Comparison of ENCODE assay signal across 19 cellular contexts in the genomic region with DNA sequence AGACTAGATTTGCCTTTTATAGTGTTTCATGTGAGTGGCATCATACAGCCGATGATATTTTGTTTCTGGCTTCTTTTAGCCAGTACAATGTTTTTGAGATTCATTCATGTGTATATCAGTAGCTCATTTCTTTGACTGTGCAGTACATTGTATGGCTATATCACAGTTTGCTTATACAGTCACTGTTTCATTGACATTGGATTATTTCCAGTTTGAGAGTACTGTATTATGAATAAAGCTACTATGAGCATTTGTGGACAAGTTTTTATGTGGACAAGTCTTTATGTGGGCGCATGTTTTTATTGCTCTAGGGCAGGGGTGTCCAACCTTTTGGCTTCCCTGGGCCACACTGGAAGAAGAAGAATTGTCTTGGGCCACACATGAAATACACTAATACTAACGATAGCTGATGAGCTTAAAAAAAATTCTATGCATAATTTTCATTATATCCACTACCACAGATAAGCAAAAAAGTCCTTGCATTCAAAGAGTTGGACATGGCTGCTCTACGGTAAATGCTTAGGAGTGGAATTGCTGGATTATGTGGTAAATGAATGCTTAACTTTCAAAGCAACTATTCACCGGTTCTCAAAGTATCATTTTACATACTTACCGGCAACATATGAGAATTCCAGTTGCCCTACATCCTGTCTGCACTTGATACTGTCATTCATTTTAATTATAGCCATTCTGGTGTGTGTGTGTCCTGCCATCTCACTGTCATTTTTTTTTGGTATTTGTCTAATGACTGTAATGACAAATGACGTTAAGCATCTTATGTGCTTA.
"Had no signal": no experiment of that assay in that cellular context is flagged by ENCODE, and none has a peak within 500 bp of the region (broad histone marks: within the 10 kb centered on the region; RNA-seq: fewer than 3 reads in every experiment).

No MANE protein-coding gene starts in this region.

- H3K4me3 Mint-ChIP-seq: activated CD8-positive, alpha-beta T cell treated with anti-CD3 and anti-CD28 coated beads for 36 hours; naive B cell; stimulated activated naive B cell treated with anti-CD40 and anti-IgM and Interleukin-4, amounts not matched to agents 10 μg/mL and 1 μg/mL and 100 μg/mL, for 72 hours; T-helper 17 cell had no signal

- H3K4me1 Mint-ChIP-seq: naive B cell, T-helper 17 cell had no signal

- DNase-seq: activated CD4-positive, alpha-beta T cell treated with anti-CD3 and anti-CD28 coated beads for 48 hours; activated CD8-positive, alpha-beta T cell treated with anti-CD3 and anti-CD28 coated beads for 36 hours; activated T-cell treated with anti-CD3 and anti-CD28 coated beads, Interleukin-2, amount 50 U/mL, for 48 hours; amniotic stem cell; caudate nucleus; effector CD8-positive, alpha-beta T cell; heart right ventricle; naive B cell; stimulated activated naive B cell treated with anti-CD40 and anti-IgM and Interleukin-4, amounts not matched to agents 10 μg/mL and 1 μg/mL and 100 μg/mL, for 72 hours; T-helper 17 cell; thyroid gland; uterus had no signal

- H3K27ac Mint-ChIP-seq: activated CD8-positive, alpha-beta T cell treated with anti-CD3 and anti-CD28 coated beads for 36 hours; activated naive CD4-positive, alpha-beta T cell treated with anti-CD3 and anti-CD28 coated beads, Interleukin-2, amount 50 U/mL, for 72 hours; naive B cell; stimulated activated naive B cell treated with anti-CD40 and anti-IgM and Interleukin-4, amounts not matched to agents 10 μg/mL and 1 μg/mL and 100 μg/mL, for 72 hours; T-helper 17 cell had no signal

- ATAC-seq: activated CD8-positive, alpha-beta T cell treated with anti-CD3 and anti-CD28 coated beads for 36 hours; activated naive CD4-positive, alpha-beta T cell treated with anti-CD3 and anti-CD28 coated beads, Interleukin-2, amount 50 U/mL, for 72 hours; gastroesophageal sphincter; heart right ventricle; left lobe of liver; stimulated activated naive B cell treated with anti-CD40 and anti-IgM and Interleukin-4, amounts not matched to agents 10 μg/mL and 1 μg/mL and 100 μg/mL, for 72 hours; T-helper 17 cell had no signal

- H3K9me3 Mint-ChIP-seq: activated CD8-positive, alpha-beta T cell treated with anti-CD3 and anti-CD28 coated beads for 36 hours; activated naive CD4-positive, alpha-beta T cell treated with anti-CD3 and anti-CD28 coated beads, Interleukin-2, amount 50 U/mL, for 72 hours had no signal

- H3K4me1 ChIP-seq: gastroesophageal sphincter, heart right ventricle, parathyroid adenoma, thyroid gland, uterus had no signal

- H3K36me3 Mint-ChIP-seq: activated naive CD4-positive, alpha-beta T cell treated with anti-CD3 and anti-CD28 coated beads, Interleukin-2, amount 50 U/mL, for 72 hours; naive B cell had no signal

- H3K36me3 ChIP-seq: gastroesophageal sphincter, heart right ventricle, neutrophil, thyroid gland, uterus had no signal

- H3K4me3 ChIP-seq: coronary artery, gastroesophageal sphincter, heart right ventricle, thyroid gland, uterus had no signal

- H3K27ac ChIP-seq: coronary artery, epithelial cell of prostate, gastroesophageal sphincter, heart right ventricle, neutrophil, parathyroid adenoma, thyroid gland, uterus had no signal

- H3K9me3 ChIP-seq: gastroesophageal sphincter, heart right ventricle, neutrophil, thyroid gland, uterus had no signal

- H3K27me3 ChIP-seq: gastroesophageal sphincter, heart right ventricle, neutrophil, thyroid gland, uterus had no signal
